ENCODE assay signal across 16 cellular contexts in genomic region chr11:77106321-77106720, GRCh38. TPM values are rescaled to one million over a fixed set of nuclear protein-coding genes. Genes with fewer than 3 reads are reported as not detected.
DNase-seq lines count a peak whose midpoint lies in the region; ATAC-seq lines count a peak whose summit lies in the region.
"Had no signal": no experiment of that assay in that cellular context is flagged by ENCODE, and none has a peak within 500 bp of the region (broad histone marks: within the 10 kb centered on the region; RNA-seq: fewer than 3 reads in every experiment).

No MANE protein-coding gene starts in this region.

- no peak overlapping the region for H3K4me3 ChIP-seq in BLaER1 treated with 17β-estradiol and CSF1 and Interleukin-3, amounts not matched to agents 10 nM and 100 nM
- H3K4me3 ChIP-seq in mucosa of stomach (ENCODE audit: low read length), result no peak overlapping the region
- H3K4me3 ChIP-seq: ovary had no signal

- peaks cover 41 to 95% (median 75%) of the 10 kb centered on the region in 10 experiments for H3K4me1 ChIP-seq in BLaER1 treated with 17β-estradiol and CSF1 and Interleukin-3, amounts not matched to agents 10 nM and 100 nM
- peaks cover 58% of the 10 kb centered on the region for H3K4me1 ChIP-seq in mucosa of stomach (ENCODE audit: control insufficient read depth, insufficient read depth, low read length)

- H3K36me3 ChIP-seq in BLaER1 treated with 17β-estradiol and CSF1 and Interleukin-3, amounts not matched to agents 10 nM and 100 nM, result peaks cover 0 to 8% (median 0%) of the 10 kb centered on the region in 11 experiments; a peak in 1 of 22 replicates
- H3K36me3 ChIP-seq in mucosa of stomach (ENCODE audit: control insufficient read depth, insufficient read depth, low read length), result peaks cover 12% of the 10 kb centered on the region
- H3K36me3 ChIP-seq: ovary had no signal

- ATAC-seq in HG03139 (IDR thresholded peaks at IDR 0.05; ENCODE audit: unreplicated experiment) (no peak), GM21619 (IDR thresholded peaks at IDR 0.05; ENCODE audit: unreplicated experiment) (no peak)

- H3K9me3 ChIP-seq in BLaER1 treated with 17β-estradiol and CSF1 and Interleukin-3, amounts not matched to agents 10 nM and 100 nM (replicated peaks in 1 of 11), result no peaks in the 10 kb centered on the region
- no peaks in the 10 kb centered on the region for H3K9me3 ChIP-seq in mucosa of stomach (ENCODE audit: control insufficient read depth, low read length)
- H3K9me3 ChIP-seq: ovary, SK-N-SH had no signal

- peak; percentile 82 for DNase-seq in M059J (ENCODE audit: low read depth)
- DNase-seq in amniotic epithelial cell (ENCODE audit: low read depth), result peak; percentile 20
- no peak for DNase-seq in NCI-H2227 treated with DMSO at 0.1 percent for 48 hours (lab: John Stamatoyannopoulos, UW)
- DNase-seq in AG08395 (ENCODE audit: low spot score), result no peak
- DNase-seq: activated CD4-positive, alpha-beta T cell treated with anti-CD3 and anti-CD28 coated beads, Interleukin-2, amount 10 ng/mL, durations not matched to agents 7 days and 5 days; DMS79; GOT3; NCI-H187 treated with DMSO at 0.1 percent for 48 hours; NCI-H524 treated with DMSO at 0.1 percent for 48 hours; ovary; SK-N-SH; stimulated activated CD4-positive, alpha-beta T cell treated with anti-CD3 and anti-CD28 coated beads, Interleukin-4, amount 100 ng/mL, for 1 hour had no signal

- no peak overlapping the region for H3K9ac ChIP-seq in BLaER1 treated with 17β-estradiol and CSF1 and Interleukin-3, amounts not matched to agents 10 nM and 100 nM
- H3K9ac ChIP-seq in mucosa of stomach (ENCODE audit: low read length), result peak overlapping the region; percentile 17
- H3K9ac ChIP-seq: SK-N-SH had no signal

- peak overlapping the region; percentile 39 to 92 (median 79) for H3K4me2 ChIP-seq in BLaER1 treated with 17β-estradiol and CSF1 and Interleukin-3, amounts not matched to agents 10 nM and 100 nM

- 0 out of 22 replicates have a peak overlapping the region, but pooled peaks of 1 of the 11 experiments have one; percentile 23 for H3K27ac ChIP-seq in BLaER1 treated with 17β-estradiol and CSF1 and Interleukin-3, amounts not matched to agents 10 nM and 100 nM
- H3K27ac ChIP-seq: ovary had no signal

- peaks cover 0 to 3% (median 0%) of the 10 kb centered on the region in 11 experiments; a peak in 1 of 22 replicates for H3K27me3 ChIP-seq in BLaER1 treated with 17β-estradiol and CSF1 and Interleukin-3, amounts not matched to agents 10 nM and 100 nM
- no peaks in the 10 kb centered on the region for H3K27me3 ChIP-seq in mucosa of stomach (ENCODE audit: control insufficient read depth, insufficient read depth, low read length)
- H3K27me3 ChIP-seq: ovary had no signal

- H4K20me1 ChIP-seq in BLaER1 treated with 17β-estradiol and CSF1 and Interleukin-3, amounts not matched to agents 10 nM and 100 nM, result peaks cover 0 to 47% (median 5%) of the 10 kb centered on the region in 11 experiments; a peak in 8 of 22 replicates

RNA-seq across cellular contexts. Expression of gene OMP, which starts 3.7 kb away (rescaled TPM):
- not detected in 2 replicates for total RNA-seq in M059J (2014; rRNA removed; shearing (Covaris generic))
- total RNA-seq: activated CD4-positive, alpha-beta T cell treated with anti-CD3 and anti-CD28 coated beads, Interleukin-2, amount 10 ng/mL, durations not matched to agents 7 days and 5 days had no signal

RNA-seq across cellular contexts. Expression of gene MYO7A, which starts 21.7 kb away (rescaled TPM):
- not detected in 2 replicates for total RNA-seq in M059J (2014; rRNA removed; shearing (Covaris generic))

RNA-seq across cellular contexts. Expression of gene CAPN5, which starts 39.5 kb away (rescaled TPM):
- total RNA-seq in M059J (2014; rRNA removed; shearing (Covaris generic)), result 13.1 and 17.2 TPM in 2 replicates

Comparison
In these comparisons a context has a peak if more than half of its experiments do, and no peak if none do; other contexts are left out.
1. DNase-seq: peak in M059J (single experiment) and amniotic epithelial cell (single experiment); none in NCI-H2227 treated with DMSO at 0.1 percent for 48 hours (single experiment) and AG08395 (single experiment).